ENCODE assay signal across 1 cellular context in genomic region chr7:22708677-22709061, GRCh38. TPM values are rescaled to one million over a fixed set of nuclear protein-coding genes. Genes with fewer than 3 reads are reported as not detected.
"Had no signal": no experiment of that assay in that cellular context is flagged by ENCODE, and none has a peak within 500 bp of the region (broad histone marks: within the 10 kb centered on the region; RNA-seq: fewer than 3 reads in every experiment).

No MANE protein-coding gene starts in this region.

RNA-seq across cellular contexts. Expression of gene IL6, which starts 18.3 kb away (rescaled TPM):
- total RNA-seq: HepG2 had no signal
- polyA plus RNA-seq: HepG2 had no signal
